13 cellular contexts compared by ENCODE assay signal in genomic region chr4:112956458-112956857, GRCh38.
"Had no signal": no experiment of that assay in that cellular context is flagged by ENCODE, and none has a peak within 500 bp of the region (broad histone marks: within the 10 kb centered on the region; RNA-seq: fewer than 3 reads in every experiment).

No MANE protein-coding gene starts in this region.

- DNase-seq: activated CD8-positive, alpha-beta memory T cell treated with anti-CD3 and anti-CD28 coated beads, Interleukin-2, amount 50 U/mL, for 48 hours; activated CD8-positive, alpha-beta T cell treated with anti-CD3 and anti-CD28 coated beads for 36 hours; activated naive CD4-positive, alpha-beta T cell treated with Interleukin-2 at 50 U/mL for 16 hours; effector memory CD4-positive, alpha-beta T cell; left colon; naive thymus-derived CD8-positive, alpha-beta T cell; occipital lobe; psoas muscle; sigmoid colon; stimulated activated CD4-positive, alpha-beta T cell treated with anti-CD3 and anti-CD28 coated beads, Interleukin-2, amount 100 ng/mL, for 24 hours; stimulated activated naive CD4-positive, alpha-beta T cell; T-helper 9 cell; upper lobe of left lung had no signal

- ATAC-seq: activated CD8-positive, alpha-beta T cell treated with anti-CD3 and anti-CD28 coated beads for 36 hours; left colon; naive thymus-derived CD8-positive, alpha-beta T cell; psoas muscle had no signal
